16 cellular contexts compared by ENCODE assay signal in genomic region chr13:76455960-76456359, GRCh38.
DNase-seq lines count a peak whose midpoint lies in the region; ATAC-seq and TF ChIP-seq lines count a peak whose summit lies in the region.
"Had no signal": no experiment of that assay in that cellular context is flagged by ENCODE, and none has a peak within 500 bp of the region (broad histone marks: within the 10 kb centered on the region; RNA-seq: fewer than 3 reads in every experiment).

No MANE protein-coding gene starts in this region.

- CTCF ChIA-PET in AG04450 (lab: Charles Lee), result interaction anchor here (0.7 to 1.1 kb wide), 2 partner anchors 18 to 768 kb away, joined by 3 to 5 read pairs; no protein-coding TSS in a partner anchor

- H3K4me3 ChIP-seq in AG04450 (ENCODE audit: low read depth, low read length), result no peak overlapping the region
- no peak overlapping the region for H3K4me3 ChIP-seq in kidney epithelial cell (ENCODE audit: low read depth, low read length)
- H3K4me3 ChIP-seq: body of pancreas, spleen, tibial nerve had no signal

- no peak for ATAC-seq in GM19455 (IDR thresholded peaks at IDR 0.05; ENCODE audit: unreplicated experiment)
- ATAC-seq in HG03342 (IDR thresholded peaks at IDR 0.05; ENCODE audit: unreplicated experiment), result no peak
- ATAC-seq: activated CD4-positive, CD25-positive, alpha-beta regulatory T cell treated with anti-CD3 and anti-CD28 coated beads, Interleukin-2, amount 50 U/mL, for 24 hours; body of pancreas; natural killer cell treated with Interleukin-12 subunit alpha and Interleukin-12 subunit beta and Interleukin-15 and Interleukin-18, amount 100 ng/mL, for 72 hours had no signal

- H3K36me3 ChIP-seq in kidney epithelial cell (ENCODE audit: control insufficient read depth, insufficient read depth, low read length), result no peaks in the 10 kb centered on the region
- H3K36me3 ChIP-seq: spleen, tibial nerve had no signal

- H3K27ac ChIP-seq in AG04450 (ENCODE audit: low read depth, low read length), result no peak overlapping the region
- H3K27ac ChIP-seq: body of pancreas, spleen had no signal

- DNase-seq in AG04450 (ENCODE audit: low read depth, low spot score) (peak; percentile 34), LHCN-M2 (ENCODE audit: low read depth) (peak; percentile 91), astrocyte of the hippocampus (ENCODE audit: low read depth, low spot score) (peak; percentile 31), kidney epithelial cell (ENCODE audit: low read depth) (peak; percentile 10), NCI-H146 (lab: John Stamatoyannopoulos, UW) (no peak), ureter (ENCODE audit: low spot score) (no peak)
- DNase-seq: activated T-cell treated with anti-CD3 and anti-CD28 coated beads, Interleukin-2, amount 50 U/mL, for 24 hours; body of pancreas; kidney glomerular epithelial cell; NCI-H524 treated with DMSO at 0.1 percent for 48 hours; spleen had no signal

- TF ChIP-seq CTCF in AG04450 (IDR thresholded peaks at IDR 0.05; ENCODE audit: low read depth, low read length) (no peak), kidney epithelial cell (IDR thresholded peaks at IDR 0.05; ENCODE audit: insufficient read depth, low read length, poor library complexity, severe bottlenecking) (no peak)

- H3K27me3 ChIP-seq in AG04450 (ENCODE audit: control insufficient read depth, insufficient read depth, low read length) (no peaks in the 10 kb centered on the region), kidney epithelial cell (ENCODE audit: control insufficient read depth, insufficient read depth, low read length) (no peaks in the 10 kb centered on the region)
- H3K27me3 ChIP-seq: body of pancreas, spleen, tibial nerve had no signal

- H3K9me3 ChIP-seq in AG04450 (ENCODE audit: control insufficient read depth, insufficient read depth, low read length), result no peaks in the 10 kb centered on the region

- POLR2A ChIA-PET in AG04450 (lab: Yijun Ruan, JAX), result no interaction called here

Comparison
In these comparisons a context has a peak if more than half of its experiments do, and no peak if none do; other contexts are left out.
1. DNase-seq: peak in AG04450 (single experiment), LHCN-M2 (single experiment), astrocyte of the hippocampus (single experiment) and kidney epithelial cell (single experiment); none in NCI-H146 (single experiment) and ureter (single experiment).